In the genomic region with DNA sequence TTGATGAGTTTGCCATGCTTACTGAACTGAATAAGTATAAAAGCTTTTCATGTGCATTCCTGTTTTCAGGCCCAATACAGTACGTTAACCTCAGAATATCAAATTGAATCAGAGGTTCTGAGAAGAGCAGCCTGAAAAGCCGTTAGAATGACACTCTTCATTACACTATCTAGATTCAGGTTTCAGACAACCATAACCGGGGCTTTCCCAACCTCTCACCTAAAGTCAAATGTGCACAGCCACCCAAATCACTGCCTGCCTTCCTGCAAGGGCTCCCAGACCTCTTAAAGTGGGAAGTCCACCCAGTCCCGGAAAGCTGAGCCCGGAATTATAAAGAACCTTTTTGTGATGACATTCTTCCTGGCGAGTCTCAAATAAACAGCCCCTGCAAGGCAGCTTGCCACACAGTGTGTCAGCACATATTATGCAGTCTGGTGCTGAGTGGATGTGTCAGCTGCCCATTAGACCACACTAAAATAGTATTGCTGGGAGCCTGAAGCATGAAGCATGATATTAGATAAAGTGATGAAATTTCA, we compare ENCODE assay signal across 10 cellular contexts.
DNase-seq lines count a peak whose midpoint lies in the region; ATAC-seq, FAIRE-seq and TF ChIP-seq lines count a peak whose summit lies in the region.
"Had no signal": no experiment of that assay in that cellular context is flagged by ENCODE, and none has a peak within 500 bp of the region (broad histone marks: within the 10 kb centered on the region; RNA-seq: fewer than 3 reads in every experiment).

No MANE protein-coding gene starts in this region.

- H3K4me1 ChIP-seq in right lobe of liver, result no peaks in the 10 kb centered on the region
- H3K4me1 ChIP-seq in HepG2 (ENCODE audit: insufficient read depth, low read length), result no peaks in the 10 kb centered on the region
- peaks cover 6 to 8% of the 10 kb centered on the region in 2 donors for H3K4me1 ChIP-seq in adrenal gland (replicated peaks in 1 of 2)
- peaks cover 0 to 1% (median 0%) of the 10 kb centered on the region in 4 donors for H3K4me1 ChIP-seq in upper lobe of left lung

- H3K27ac ChIP-seq in right lobe of liver (no peak overlapping the region), HepG2 (ENCODE audit: extremely low read length, insufficient read depth, low read length) (no peak overlapping the region), adrenal gland (no peak overlapping the region), upper lobe of left lung (no peak overlapping the region)

- FAIRE-seq in HepG2 (lab: Jason Lieb, UNC), result no peak
- FAIRE-seq: keratinocyte had no signal

- H3K79me2 ChIP-seq in HepG2 (ENCODE audit: insufficient read depth, low read length), result no peaks in the 10 kb centered on the region

- BruUV-seq in HepG2 (replicated peaks; lab: Mats Ljungman, UMichigan), result no TSS peak

- TF ChIP-seq POLR2A in right lobe of liver (IDR thresholded peaks at IDR 0.05) (no peak), HepG2 (IDR thresholded peaks at IDR 0.05; ENCODE audit: insufficient read depth in 1 of 2, low read depth in 2 of 2, low read length in 2 of 2) (no peak), adrenal gland (IDR thresholded peaks at IDR 0.05) (no peak), upper lobe of left lung (IDR thresholded peaks at IDR 0.05) (no peak)

- ATAC-seq in right lobe of liver (peak; percentile 42 to 77 (median 52)), HepG2 (no peak), HG03025 (IDR thresholded peaks at IDR 0.05; ENCODE audit: low FRiP score, unreplicated experiment) (peak; percentile 65), upper lobe of left lung (ENCODE audit: low FRiP score in 2 of 2) (no peak)

- intact Hi-C loops in right lobe of liver (cut with DNase I) (no loop called here), HepG2 (cut with micrococcal nuclease; ENCODE audit: unreplicated experiment) (no loop called here), adrenal gland (cut with DNase I) (no loop called here)

- no peaks in the 10 kb centered on the region for H3K9me3 ChIP-seq in right lobe of liver
- no peaks in the 10 kb centered on the region for H3K9me3 ChIP-seq in HepG2 (ENCODE audit: low read length)
- H3K9me3 ChIP-seq in adrenal gland (replicated peaks in 1 of 3), result no peaks in the 10 kb centered on the region
- no peaks in the 10 kb centered on the region for H3K9me3 ChIP-seq in upper lobe of left lung

- POLR2A ChIA-PET in HepG2 (lab: Yijun Ruan, JAX), result no interaction called here

- TF ChIP-seq CTCF in right lobe of liver (IDR thresholded peaks at IDR 0.05) (no peak), HepG2 (CRISPR knock-in tag; IDR thresholded peaks at IDR 0.05) (no peak), adrenal gland (IDR thresholded peaks at IDR 0.05) (no peak), upper lobe of left lung (IDR thresholded peaks at IDR 0.05) (no peak)

- H3K4me3 ChIP-seq in right lobe of liver (no peak overlapping the region), HepG2 (replicated peaks in 1 of 3; ENCODE audit: insufficient read depth in 1 of 3, low read depth in 2 of 3, low read length in 3 of 3) (no peak overlapping the region), adrenal gland (no peak overlapping the region), upper lobe of left lung (no peak overlapping the region)

- no peaks in the 10 kb centered on the region for H4K20me1 ChIP-seq in HepG2 (ENCODE audit: insufficient read depth, low read length)

- DNase-seq in right lobe of liver, result no peak
- DNase-seq in HepG2 (ENCODE audit: low spot score), result no peak
- peak in 5 of 7 donors; percentile 19 to 41 (median 32) for DNase-seq in adrenal gland
- DNase-seq in upper lobe of left lung, result no peak
- no peak for DNase-seq in germinal center (ENCODE audit: low spot score)
- DNase-seq in middle frontal gyrus (ENCODE audit: extremely low spot score, low spot score), result no peak
- DNase-seq in SKM-1 (lab: John Stamatoyannopoulos, UW; ENCODE audit: unreplicated experiment), result no peak
- DNase-seq: activated naive CD8-positive, alpha-beta T cell treated with anti-CD3 and anti-CD28 coated beads, Interleukin-2, amount 10 ng/mL, durations not matched to agents 7 days and 5 days had no signal

- WGBS in right lobe of liver (ENCODE audit: insufficient coverage, low coverage, low lambda C conversion rate, missing lambda C conversion rate), result 41% methylated on average over 5 of the region's 6 CpGs
- 2% methylated on average over 5 of the region's 6 CpGs for WGBS in HepG2 (ENCODE audit: low lambda C conversion rate)
- 70 to 78% (median 74%) methylated on average over 6 of the region's 6 CpGs for WGBS in adrenal gland, 4 donors
- WGBS in upper lobe of left lung, 2 donors, result 42 to 61% methylated on average over 6 of the region's 6 CpGs

- TF ChIP-seq RAD21 in HepG2 (CRISPR knock-in tag; IDR thresholded peaks at IDR 0.05), result no peak

- TF ChIP-seq EP300 in HepG2 (IDR thresholded peaks at IDR 0.05; ENCODE audit: low read depth in 2 of 2, low read length in 2 of 2) (no peak), HepG2 (CRISPR knock-in tag; IDR thresholded peaks at IDR 0.05; ENCODE audit: borderline replicate concordance) (no peak), upper lobe of left lung (IDR thresholded peaks at IDR 0.05) (no peak)

- H3K36me3 ChIP-seq in right lobe of liver (no peaks in the 10 kb centered on the region), HepG2 (replicated peaks in 1 of 2; ENCODE audit: control insufficient read depth in 1 of 2, insufficient read depth in 2 of 2, low read length in 2 of 2) (no peaks in the 10 kb centered on the region), adrenal gland (replicated peaks in 1 of 2) (no peaks in the 10 kb centered on the region), upper lobe of left lung (no peaks in the 10 kb centered on the region)

- H3K27me3 ChIP-seq in right lobe of liver (no peaks in the 10 kb centered on the region), HepG2 (ENCODE audit: control insufficient read depth in 1 of 2, insufficient read depth in 2 of 2, low read length in 2 of 2) (no peaks in the 10 kb centered on the region), adrenal gland (no peaks in the 10 kb centered on the region), upper lobe of left lung (no peaks in the 10 kb centered on the region)

- CTCF ChIA-PET in HepG2 (lab: Yijun Ruan, JAX; ENCODE audit: low intra/inter-chr PET ratio, low total read pairs), result no interaction called here

- no peak overlapping the region for H3K9ac ChIP-seq in HepG2 (ENCODE audit: insufficient read depth, low read depth, low read length)

- in situ Hi-C loops in HepG2 (cut with HindIII; ENCODE audit: extremely low pct_ligation_motif_present, low pct_unique_long_range_greater_than_20kb), result no loop called here

- H2AFZ ChIP-seq in HepG2 (ENCODE audit: low read length), result no peak overlapping the region

- no peak overlapping the region for H3K4me2 ChIP-seq in HepG2 (ENCODE audit: low read depth, low read length)

TF ChIP-seq in HepG2, 621 proteins besides CTCF, POLR2A, EP300 and RAD21:
- TF ChIP-seq SRSF4 (IDR thresholded peaks at IDR 0.05; ENCODE audit: low read depth, low read length, poor library complexity, severe bottlenecking) (no peak), RARA (CRISPR knock-in tag; IDR thresholded peaks at IDR 0.05) (no peak), NCOR1 (IDR thresholded peaks at IDR 0.05; ENCODE audit: borderline replicate concordance, low read length) (no peak), KAT8 (CRISPR knock-in tag; IDR thresholded peaks at IDR 0.05) (no peak)

Comparison
In these comparisons a context has a peak if more than half of its experiments do, and no peak if none do; other contexts are left out.
1. ATAC-seq: peak in right lobe of liver (4 of 4) and HG03025 (single experiment); none in HepG2 (single experiment) and upper lobe of left lung (0 of 2).
2. DNase-seq: peak in adrenal gland (5 of 7); none in right lobe of liver (0 of 3), HepG2 (single experiment), upper lobe of left lung (0 of 2), germinal center (single experiment), middle frontal gyrus (single experiment) and SKM-1 (single experiment).